ENCODE assay signal across 23 cellular contexts in genomic region chr12:126883737-126884136, GRCh38.
"Had no signal": no experiment of that assay in that cellular context is flagged by ENCODE, and none has a peak within 500 bp of the region (broad histone marks: within the 10 kb centered on the region; RNA-seq: fewer than 3 reads in every experiment).

No MANE protein-coding gene starts in this region.

- H3K4me3 Mint-ChIP-seq: activated B cell treated with CpG ODN at 0.5 μM for 24 hours; activated CD4-positive, alpha-beta T cell treated with anti-CD3 and anti-CD28 coated beads, Interleukin-2, amount 10 ng/mL, durations not matched to agents 24 days and 14 days; activated CD8-positive, alpha-beta T cell treated with anti-CD3 and anti-CD28 coated beads for 36 hours; activated naive CD8-positive, alpha-beta T cell treated with anti-CD3 and anti-CD28 coated beads, Interleukin-2, amount 10 ng/mL, durations not matched to agents 7 days and 5 days; activated T-cell treated with anti-CD3 and anti-CD28 coated beads, Interleukin-2, amount 50 U/mL, for 24 hours; stimulated activated effector memory CD8-positive, alpha-beta T cell treated with anti-CD3 and anti-CD28 coated beads, Interleukin-12 subunit alpha, Interleukin-12 subunit beta, amount 100 ng/mL, for 72 hours; type B pancreatic cell had no signal

- H3K9me3 Mint-ChIP-seq: activated B cell treated with CpG ODN at 0.5 μM for 24 hours; activated CD4-positive, alpha-beta T cell treated with anti-CD3 and anti-CD28 coated beads, Interleukin-2, amount 10 ng/mL, durations not matched to agents 24 days and 14 days; activated CD8-positive, alpha-beta T cell treated with anti-CD3 and anti-CD28 coated beads for 36 hours; activated naive CD8-positive, alpha-beta T cell treated with anti-CD3 and anti-CD28 coated beads, Interleukin-2, amount 10 ng/mL, durations not matched to agents 7 days and 5 days; activated T-cell treated with anti-CD3 and anti-CD28 coated beads, Interleukin-2, amount 50 U/mL, for 24 hours; activated T-helper 2 cell treated with anti-CD3 and anti-CD28 coated beads, Interferon-gamma antibody, Interleukin-2, Interleukin-4, amounts not matched to agents 10 μg/mL and 5 μg/mL and 100 μg/mL, durations not matched to agents 14 hours and 24 hours and 36 hours; stimulated activated effector memory CD8-positive, alpha-beta T cell treated with anti-CD3 and anti-CD28 coated beads, Interleukin-12 subunit alpha, Interleukin-12 subunit beta, amount 100 ng/mL, for 72 hours; type B pancreatic cell had no signal

- H3K27me3 ChIP-seq: right lobe of liver, testis had no signal

- DNase-seq: activated B cell treated with CpG ODN at 0.5 μM for 24 hours; activated CD4-positive, alpha-beta T cell treated with anti-CD3 and anti-CD28 coated beads, Interleukin-2, amount 10 ng/mL, durations not matched to agents 24 days and 14 days; activated CD8-positive, alpha-beta T cell treated with anti-CD3 and anti-CD28 coated beads for 36 hours; activated naive CD4-positive, alpha-beta T cell treated with Interleukin-2 at 50 U/mL for 16 hours; activated naive CD8-positive, alpha-beta T cell treated with anti-CD3 and anti-CD28 coated beads, Interleukin-2, amount 10 ng/mL, durations not matched to agents 7 days and 5 days; activated T-cell treated with anti-CD3 and anti-CD28 coated beads, Interleukin-2, amount 50 U/mL, for 24 hours; erythroblast; mammary epithelial cell; midbrain; occipital lobe; right lobe of liver; stimulated activated CD4-positive, alpha-beta T cell treated with anti-CD3 and anti-CD28 coated beads, Interleukin-4, amount 100 ng/mL, for 24 hours; T-helper 1 cell; T-helper 9 cell; testis had no signal

- H3K4me1 ChIP-seq: prostate gland, right lobe of liver, testis had no signal

- H3K27ac Mint-ChIP-seq: activated B cell treated with CpG ODN at 0.5 μM for 24 hours; activated CD4-positive, alpha-beta T cell treated with anti-CD3 and anti-CD28 coated beads, Interleukin-2, amount 10 ng/mL, durations not matched to agents 24 days and 14 days; activated CD8-positive, alpha-beta T cell treated with anti-CD3 and anti-CD28 coated beads for 36 hours; activated naive CD8-positive, alpha-beta T cell treated with anti-CD3 and anti-CD28 coated beads, Interleukin-2, amount 10 ng/mL, durations not matched to agents 7 days and 5 days; activated T-cell treated with anti-CD3 and anti-CD28 coated beads, Interleukin-2, amount 50 U/mL, for 24 hours; activated T-helper 2 cell treated with anti-CD3 and anti-CD28 coated beads, Interferon-gamma antibody, Interleukin-2, Interleukin-4, amounts not matched to agents 10 μg/mL and 5 μg/mL and 100 μg/mL, durations not matched to agents 14 hours and 24 hours and 36 hours; stimulated activated effector memory CD8-positive, alpha-beta T cell treated with anti-CD3 and anti-CD28 coated beads, Interleukin-12 subunit alpha, Interleukin-12 subunit beta, amount 100 ng/mL, for 72 hours; type B pancreatic cell had no signal

- H3K4me3 ChIP-seq: coronary artery, gastroesophageal sphincter, prostate gland, right lobe of liver, testis had no signal

- H3K4me1 Mint-ChIP-seq: activated B cell treated with CpG ODN at 0.5 μM for 24 hours; activated CD4-positive, alpha-beta T cell treated with anti-CD3 and anti-CD28 coated beads, Interleukin-2, amount 10 ng/mL, durations not matched to agents 24 days and 14 days; activated naive CD8-positive, alpha-beta T cell treated with anti-CD3 and anti-CD28 coated beads, Interleukin-2, amount 10 ng/mL, durations not matched to agents 7 days and 5 days; stimulated activated effector memory CD8-positive, alpha-beta T cell treated with anti-CD3 and anti-CD28 coated beads, Interleukin-12 subunit alpha, Interleukin-12 subunit beta, amount 100 ng/mL, for 72 hours had no signal

- H3K27ac ChIP-seq: coronary artery, gastroesophageal sphincter, prostate gland, right lobe of liver, testis had no signal

- H3K27me3 Mint-ChIP-seq: activated B cell treated with CpG ODN at 0.5 μM for 24 hours; activated CD4-positive, alpha-beta T cell treated with anti-CD3 and anti-CD28 coated beads, Interleukin-2, amount 10 ng/mL, durations not matched to agents 24 days and 14 days; activated CD8-positive, alpha-beta T cell treated with anti-CD3 and anti-CD28 coated beads for 36 hours; activated naive CD8-positive, alpha-beta T cell treated with anti-CD3 and anti-CD28 coated beads, Interleukin-2, amount 10 ng/mL, durations not matched to agents 7 days and 5 days had no signal

- FAIRE-seq: endometrium had no signal

- H3K36me3 ChIP-seq: gastroesophageal sphincter, prostate gland, right lobe of liver had no signal

- H3K36me3 Mint-ChIP-seq: activated naive CD8-positive, alpha-beta T cell treated with anti-CD3 and anti-CD28 coated beads, Interleukin-2, amount 10 ng/mL, durations not matched to agents 7 days and 5 days; stimulated activated effector memory CD8-positive, alpha-beta T cell treated with anti-CD3 and anti-CD28 coated beads, Interleukin-12 subunit alpha, Interleukin-12 subunit beta, amount 100 ng/mL, for 72 hours; type B pancreatic cell had no signal

- ATAC-seq: activated CD8-positive, alpha-beta T cell treated with anti-CD3 and anti-CD28 coated beads for 36 hours; gastroesophageal sphincter; left lobe of liver; right lobe of liver; stimulated activated effector memory CD8-positive, alpha-beta T cell treated with anti-CD3 and anti-CD28 coated beads, Interleukin-12 subunit alpha, Interleukin-12 subunit beta, amount 100 ng/mL, for 72 hours had no signal

- H3K9me3 ChIP-seq: gastroesophageal sphincter, prostate gland, right lobe of liver, testis had no signal
